Comparison of ENCODE assay signal across 8 cellular contexts in the genomic region with DNA sequence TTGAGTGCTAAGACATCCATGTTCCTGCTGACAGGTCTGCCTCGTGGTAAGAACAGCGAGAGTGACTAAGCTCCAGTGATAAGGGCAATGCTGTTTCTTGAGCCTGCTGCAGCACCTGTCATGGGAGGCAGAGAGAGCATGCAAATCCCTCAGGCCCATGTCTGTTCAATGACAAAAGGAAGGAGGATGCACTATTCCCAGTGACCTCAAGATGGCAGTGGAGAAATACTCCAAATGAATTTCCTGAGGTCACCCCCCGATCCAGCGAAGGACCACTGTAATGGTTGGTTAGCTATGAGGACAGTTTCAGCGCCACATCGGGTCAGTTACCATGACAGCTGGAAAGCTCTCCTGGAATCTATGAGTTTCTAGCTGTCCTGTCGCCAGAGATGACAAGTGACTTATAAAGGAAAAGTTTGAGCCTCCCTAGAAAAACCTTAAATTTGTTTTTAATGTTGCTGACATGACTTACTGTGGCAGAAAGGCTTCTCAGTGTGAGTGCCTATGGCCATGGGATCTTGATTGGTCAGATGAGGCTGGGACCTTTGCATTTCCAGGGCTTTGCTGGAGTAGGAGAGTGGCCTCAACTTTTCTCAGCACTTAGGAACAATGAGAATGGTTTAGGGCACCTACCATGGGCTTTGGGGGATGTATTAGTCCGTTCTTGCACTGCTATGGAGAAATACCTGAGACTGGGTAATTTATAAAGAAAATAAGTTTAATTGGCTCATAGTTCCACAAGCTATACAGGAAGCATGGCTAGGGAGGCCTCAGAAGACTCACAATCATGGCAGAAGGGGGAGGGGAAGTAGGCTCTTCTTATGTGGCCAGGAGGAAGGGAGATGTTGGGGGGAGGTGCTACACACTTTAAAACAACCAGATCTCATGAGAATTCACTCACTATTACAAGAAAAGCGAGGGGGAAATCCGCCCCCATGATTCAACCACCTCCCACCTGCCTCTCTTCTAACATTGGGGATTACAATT.
A peak's percentile ranks its signal among the peaks of the same experiment; 100 is the strongest.
DNase-seq lines count a peak whose midpoint lies in the region; ATAC-seq and TF ChIP-seq lines count a peak whose summit lies in the region.

No MANE protein-coding gene starts in this region.

- H3K27ac ChIP-seq in C4-2B = no peak overlapping the region
- H3K27ac ChIP-seq in gastrocnemius medialis = no peak overlapping the region

- no peaks in the 10 kb centered on the region for H3K9me3 ChIP-seq in gastrocnemius medialis

- H3K27me3 Mint-ChIP-seq in activated naive CD4-positive, alpha-beta T cell treated with anti-CD3 and anti-CD28 coated beads for 36 hours (ENCODE audit: low read depth) = no peaks in the 10 kb centered on the region

- H3K4me1 Mint-ChIP-seq in activated naive CD4-positive, alpha-beta T cell treated with anti-CD3 and anti-CD28 coated beads for 36 hours (ENCODE audit: low read depth) = peaks cover 10% of the 10 kb centered on the region

- TF ChIP-seq POLR2A in gastrocnemius medialis (IDR thresholded peaks at IDR 0.05) = no peak

- no peaks in the 10 kb centered on the region for H3K9me3 Mint-ChIP-seq in activated naive CD4-positive, alpha-beta T cell treated with anti-CD3 and anti-CD28 coated beads for 36 hours

- TF ChIP-seq CTCF in C4-2B (conservative IDR thresholded peaks at IDR 0.05) = peak; percentile 83
- peak in 3 of 5 experiments; percentile 44 to 68 (median 57) for TF ChIP-seq CTCF in gastrocnemius medialis (IDR thresholded peaks at IDR 0.05 in 4 of 5, conservative IDR thresholded peaks at IDR 0.05 in 1 of 5)

- H3K36me3 ChIP-seq in gastrocnemius medialis = no peaks in the 10 kb centered on the region

- H3K27me3 ChIP-seq in gastrocnemius medialis = no peaks in the 10 kb centered on the region

- peak; percentile 85 for ATAC-seq in GM18868 (IDR thresholded peaks at IDR 0.05; ENCODE audit: unreplicated experiment)
- peak; percentile 54 for ATAC-seq in left ventricle myocardium superior
- peak in 1 of 2 donors; percentile 27 for ATAC-seq in gastrocnemius medialis
- no peak for ATAC-seq in GM19324 (IDR thresholded peaks at IDR 0.05; ENCODE audit: low FRiP score, unreplicated experiment)

- intact Hi-C loops in activated naive CD4-positive, alpha-beta T cell treated with anti-CD3 and anti-CD28 coated beads for 36 hours (cut with micrococcal nuclease) = loop anchor here (1.0 to 10.0 kb wide), 6 partner anchors 169 to 1581 kb away; no protein-coding TSS in a partner anchor
- intact Hi-C loops in left ventricle myocardium superior (cut with micrococcal nuclease) = loop anchor here (5.0 kb wide), 1 partner anchor 826 kb away; no protein-coding TSS in a partner anchor
- intact Hi-C loops in gastrocnemius medialis (cut with DNase I; ENCODE audit: low total_unique reads) = loop anchor here (1.0 to 10.0 kb wide), 3 partner anchors 86 to 826 kb away; a partner anchor contains a TSS

- CTCF ChIA-PET in activated naive CD4-positive, alpha-beta T cell treated with anti-CD3 and anti-CD28 coated beads for 36 hours (lab: Charles Lee) = interaction anchor here (0.6 to 2.9 kb wide), 34 partner anchors 10 to 1581 kb away, joined by 3 to 15 read pairs (median 4); a partner anchor contains a TSS

- peaks cover 0 to 4% of the 10 kb centered on the region in 2 donors for H3K4me1 ChIP-seq in gastrocnemius medialis

- H3K36me3 Mint-ChIP-seq in activated naive CD4-positive, alpha-beta T cell treated with anti-CD3 and anti-CD28 coated beads for 36 hours (ENCODE audit: low read depth) = no peaks in the 10 kb centered on the region

- no peak overlapping the region for H3K27ac Mint-ChIP-seq in activated naive CD4-positive, alpha-beta T cell treated with anti-CD3 and anti-CD28 coated beads for 36 hours

- H3K4me3 Mint-ChIP-seq in activated naive CD4-positive, alpha-beta T cell treated with anti-CD3 and anti-CD28 coated beads for 36 hours = no peak overlapping the region

- DNase-seq in HPDE6-E6E7 (ENCODE audit: extremely low spot score) = peak; percentile 40
- DNase-seq in NCI-H82 (lab: John Stamatoyannopoulos, UW) = peak; percentile 100
- peak; percentile 45 for DNase-seq in activated naive CD4-positive, alpha-beta T cell treated with anti-CD3 and anti-CD28 coated beads for 36 hours
- DNase-seq in left ventricle myocardium superior = no peak
- no peak for DNase-seq in gastrocnemius medialis

- in situ Hi-C loops in gastrocnemius medialis (cut with MboI; ENCODE audit: low sequenced_read_pairs in 4 of 4) = loop anchor here (5.0 to 25.0 kb wide), 6 partner anchors 696 to 1279 kb away; a partner anchor contains a TSS

- no peak overlapping the region for H3K4me3 ChIP-seq in gastrocnemius medialis

Comparison
In these comparisons a context has a peak if more than half of its experiments do, and no peak if none do; other contexts are left out.
1. DNase-seq: peak in HPDE6-E6E7 (single experiment), NCI-H82 (single experiment) and activated naive CD4-positive, alpha-beta T cell treated with anti-CD3 and anti-CD28 coated beads for 36 hours (single experiment); none in left ventricle myocardium superior (single experiment) and gastrocnemius medialis (0 of 2).